1 cellular context compared by ENCODE assay signal in genomic region chr10:3331680-3332230, GRCh38.
TF ChIP-seq lines count a peak whose summit lies in the region.

No MANE protein-coding gene starts in this region.

TF ChIP-seq in HepG2, 621 proteins besides CTCF, POLR2A, EP300 and RAD21 (continued from another document):
- TF ChIP-seq ZFP91 (CRISPR knock-in tag; IDR thresholded peaks at IDR 0.05; ENCODE audit: borderline replicate concordance): no peak
